Comparison of ENCODE assay signal across 8 cellular contexts in genomic region chr16:788399-789126, GRCh38. TPM values are rescaled to one million over a fixed set of nuclear protein-coding genes. Genes with fewer than 3 reads are reported as not detected.
DNase-seq lines count a peak whose midpoint lies in the region; ATAC-seq, FAIRE-seq and TF ChIP-seq lines count a peak whose summit lies in the region.

Gene CHTF18, plus strand, starts transcription at chr16:788620. Its CDS starts 65 bp downstream, at chr16:788685.

- H3K14ac ChIP-seq in H1 (ENCODE audit: insufficient read length) (no peak within 1 kb of the TSS), mesenchymal stem cell (ENCODE audit: low read length in 2 of 2) (peak within 1 kb of the TSS in 1 of 2 experiments; percentile 88)

- 2% methylated on average over 34 of the region's 97 CpGs; no CpG with 5 or more reads in 1 of the 2 experiments for whole genome bisulfite sequencing in H1 (ENCODE audit: extremely low coverage in 1 of 2, insufficient coverage in 1 of 2, insufficient read length in 1 of 2, insufficient replicate concordance in 2 of 2, low coverage in 1 of 2, low lambda C conversion rate in 2 of 2, missing lambda C conversion rate in 1 of 2), 2 experiments
- WGBS in mesenchymal stem cell: under 1% methylated on average over 74 of the region's 97 CpGs

- H3K27me3 ChIP-seq in H1 (replicated peaks in 1 of 4; ENCODE audit: control insufficient read depth in 3 of 4, extremely low read depth in 1 of 4, insufficient read depth in 3 of 4, low read length in 3 of 4) (no peaks in the 10 kb centered on the region), mesenchymal stem cell (ENCODE audit: control insufficient read depth in 1 of 2, insufficient read depth in 1 of 2, low read length in 2 of 2) (peaks cover 0 to 2% of the 10 kb centered on the region in 2 experiments)

- peaks cover 0 to 16% of the 10 kb centered on the region in 2 experiments; a peak in 1 of 4 replicates for H3K79me2 ChIP-seq in H1 (ENCODE audit: control insufficient read depth in 1 of 2, insufficient read depth in 2 of 2, low read length in 2 of 2)

- TF ChIP-seq RAD21 in H1 (IDR thresholded peaks at IDR 0.05 in 1 of 2, conservative IDR thresholded peaks at IDR 0.05 in 1 of 2; ENCODE audit: low read depth in 2 of 2, low read length in 2 of 2): no peak

- peak; percentile 52 for ATAC-seq in GM21367 (IDR thresholded peaks at IDR 0.05; ENCODE audit: unreplicated experiment)
- ATAC-seq in activated CD8-positive, alpha-beta memory T cell treated with anti-CD3 and anti-CD28 coated beads, Interleukin-2, amount 10 ng/mL, durations not matched to agents 7 days and 5 days: peak; percentile 95

- no peaks in the 10 kb centered on the region for H3K9me3 Mint-ChIP-seq in activated CD8-positive, alpha-beta memory T cell treated with anti-CD3 and anti-CD28 coated beads, Interleukin-2, amount 10 ng/mL, durations not matched to agents 7 days and 5 days (ENCODE audit: low read depth)

- peaks cover 9% of the 10 kb centered on the region; the same call in 1 of the 2 replicates for H3K23me2 ChIP-seq in H1 (ENCODE audit: low read depth, low read length)

- TF ChIP-seq CTCF in H1 (IDR thresholded peaks at IDR 0.05; ENCODE audit: control extremely low read depth in 1 of 3, insufficient read depth in 1 of 3, low read depth in 1 of 3, low read length in 3 of 3): no peak

- peak within 1 kb of the TSS; percentile 72 for H2BK120ac ChIP-seq in H1 (replicated peaks; ENCODE audit: low read depth, low read length)
- H2BK120ac ChIP-seq in mesenchymal stem cell (ENCODE audit: low read depth, low read length): no peak within 1 kb of the TSS

- H3K4me1 Mint-ChIP-seq in activated CD8-positive, alpha-beta memory T cell treated with anti-CD3 and anti-CD28 coated beads, Interleukin-2, amount 10 ng/mL, durations not matched to agents 7 days and 5 days: peaks cover 19% of the 10 kb centered on the region

- H2BK5ac ChIP-seq in H1 (ENCODE audit: low read depth, low read length) (peak within 1 kb of the TSS; percentile 52; the same call in 1 of the 2 replicates), mesenchymal stem cell (ENCODE audit: low read depth, low read length, poor library complexity, severe bottlenecking) (no peak within 1 kb of the TSS)

- H3K36me3 Mint-ChIP-seq in activated CD8-positive, alpha-beta memory T cell treated with anti-CD3 and anti-CD28 coated beads, Interleukin-2, amount 10 ng/mL, durations not matched to agents 7 days and 5 days: peaks cover 9% of the 10 kb centered on the region

- H3K27me3 Mint-ChIP-seq in activated CD8-positive, alpha-beta memory T cell treated with anti-CD3 and anti-CD28 coated beads, Interleukin-2, amount 10 ng/mL, durations not matched to agents 7 days and 5 days: no peaks in the 10 kb centered on the region

- H4K8ac ChIP-seq in H1 (ENCODE audit: extremely low read depth, insufficient read depth, low read length) (peak within 1 kb of the TSS; percentile 71), mesenchymal stem cell (ENCODE audit: low read length) (peak within 1 kb of the TSS; percentile 75)

- H4K20me1 ChIP-seq in H1 (replicated peaks in 1 of 2; ENCODE audit: control insufficient read depth in 1 of 2, insufficient read depth in 2 of 2, low read length in 2 of 2): peaks cover 6 to 30% of the 10 kb centered on the region in 2 experiments

- H3K4me3 ChIP-seq in H1 (ENCODE audit: extremely low read depth in 1 of 4, insufficient read depth in 2 of 4, low read depth in 3 of 4, low read length in 4 of 4) (peak within 1 kb of the TSS; percentile 76 to 98 (median 84)), mesenchymal stem cell (ENCODE audit: insufficient read depth in 1 of 2, low read depth in 1 of 2, low read length in 2 of 2) (peak within 1 kb of the TSS; percentile 91 to 95)

- H2BK15ac ChIP-seq in H1 (ENCODE audit: low read length) (no peak within 1 kb of the TSS), mesenchymal stem cell (ENCODE audit: low read depth, poor library complexity, severe bottlenecking) (peak within 1 kb of the TSS; percentile 30)

- H3K4me1 ChIP-seq in H1 (replicated peaks in 1 of 4; ENCODE audit: control insufficient read depth in 3 of 4, insufficient read depth in 4 of 4, low read length in 3 of 4) (peaks cover 0 to 14% (median 6%) of the 10 kb centered on the region in 4 experiments; a peak in 4 of 7 replicates), mesenchymal stem cell (ENCODE audit: control insufficient read depth, insufficient read depth, low read depth, low read length) (peaks cover 33% of the 10 kb centered on the region)

- H3K23ac ChIP-seq in H1 (ENCODE audit: insufficient read length) (no peak within 1 kb of the TSS), mesenchymal stem cell (ENCODE audit: low read length in 2 of 2) (peak within 1 kb of the TSS; percentile 23 to 30)

- H2AFZ ChIP-seq in H1 (ENCODE audit: low read length) (no peak within 1 kb of the TSS), mesenchymal stem cell (ENCODE audit: low read depth, low read length) (peak within 1 kb of the TSS; percentile 56)

- POLR2A ChIA-PET in H1 (lab: Charles Lee; ENCODE audit: partially characterized antibody): interaction anchor here (0.7 to 4.4 kb wide), 15 partner anchors 8 to 386 kb away, joined by 3 to 24 read pairs (median 4); partner anchors contain the start of genes ANTKMT, CCDC78, GNG13 and JMJD8

- peak within 1 kb of the TSS; percentile 58; the same call in 1 of the 2 replicates for H3K27ac ChIP-seq in H1 (ENCODE audit: low read depth, low read length)
- H3K27ac ChIP-seq in mesenchymal stem cell (ENCODE audit: low read length, poor library complexity, severe bottlenecking): no peak within 1 kb of the TSS

- peak; percentile 66 for DNase-seq in CMK (ENCODE audit: low read depth)
- DNase-seq in HTR-8/SVneo (ENCODE audit: insufficient read length, low spot score): peak; percentile 94
- peak; percentile 90 for DNase-seq in NOMO-1 treated with DMSO at 0.1 percent for 48 hours (lab: John Stamatoyannopoulos, UW; ENCODE audit: unreplicated experiment)
- DNase-seq in activated CD8-positive, alpha-beta memory T cell treated with anti-CD3 and anti-CD28 coated beads, Interleukin-2, amount 10 ng/mL, durations not matched to agents 7 days and 5 days: peak; percentile 94
- DNase-seq in H1 (ENCODE audit: low read depth in 1 of 2, low spot score in 2 of 2): peak; percentile 54 to 93
- DNase-seq in mesenchymal stem cell: peak; percentile 87
- DNase-seq in stimulated activated CD8-positive, alpha-beta memory T cell treated with anti-CD3 and anti-CD28 coated beads, Interleukin-12 subunit alpha, Interleukin-12 subunit beta, amount 100 ng/mL, for 1 hour (ENCODE audit: low read depth): peak; percentile 81

- peak within 1 kb of the TSS; percentile 84 for H3K4me3 Mint-ChIP-seq in activated CD8-positive, alpha-beta memory T cell treated with anti-CD3 and anti-CD28 coated beads, Interleukin-2, amount 10 ng/mL, durations not matched to agents 7 days and 5 days

- H3K36me3 ChIP-seq in H1 (ENCODE audit: control insufficient read depth in 2 of 4, insufficient read depth in 4 of 4, low read length in 3 of 4): peaks cover 5 to 40% (median 14%) of the 10 kb centered on the region in 4 experiments; a peak in 5 of 8 replicates
- H3K36me3 ChIP-seq in mesenchymal stem cell (ENCODE audit: control insufficient read depth in 1 of 2, insufficient read depth in 2 of 2, low read depth in 1 of 2, low read length in 2 of 2): peaks cover 8 to 81% of the 10 kb centered on the region in 2 experiments

- H3K9me3 ChIP-seq in H1 (ENCODE audit: insufficient read depth in 2 of 2, low read depth in 1 of 2, low read length in 1 of 2): no peaks in the 10 kb centered on the region
- no peaks in the 10 kb centered on the region for H3K9me3 ChIP-seq in mesenchymal stem cell (ENCODE audit: control insufficient read depth, low read length)

- H3K4me2 ChIP-seq in H1 (ENCODE audit: insufficient read depth in 1 of 2, low read depth in 2 of 2, low read length in 2 of 2) (peak within 1 kb of the TSS; percentile 63 to 95), mesenchymal stem cell (ENCODE audit: low read length, poor library complexity, severe bottlenecking) (peak within 1 kb of the TSS; percentile 95)

- TF ChIP-seq EP300 in H1 (IDR thresholded peaks at IDR 0.05; ENCODE audit: borderline replicate concordance in 1 of 2, low read depth in 2 of 2, low read length in 2 of 2): no peak

- peak within 1 kb of the TSS; percentile 78 for H3K27ac Mint-ChIP-seq in activated CD8-positive, alpha-beta memory T cell treated with anti-CD3 and anti-CD28 coated beads, Interleukin-2, amount 10 ng/mL, durations not matched to agents 7 days and 5 days

- no peak within 1 kb of the TSS for H2BK12ac ChIP-seq in H1 (ENCODE audit: low read depth, low read length)
- peak within 1 kb of the TSS in 1 of 2 experiments; percentile 24 for H2BK12ac ChIP-seq in mesenchymal stem cell (ENCODE audit: low read length in 2 of 2)

- FAIRE-seq in HTR-8/SVneo (lab: Jason Lieb, UNC) (peak; percentile 97), H1 (lab: Jason Lieb, UNC) (no peak)

- H3K18ac ChIP-seq in H1 (ENCODE audit: extremely low read depth, low read length) (no peak within 1 kb of the TSS; the same call in 1 of the 2 replicates), mesenchymal stem cell (ENCODE audit: low read depth in 1 of 2, low read length in 2 of 2) (peak within 1 kb of the TSS; percentile 71 to 91)

- CTCF ChIA-PET in activated CD8-positive, alpha-beta memory T cell treated with anti-CD3 and anti-CD28 coated beads, Interleukin-2, amount 10 ng/mL, durations not matched to agents 7 days and 5 days (lab: Charles Lee): interaction anchor here (0.7 to 6.5 kb wide), 13 partner anchors 13 to 269 kb away, joined by 3 to 116 read pairs (median 4); partner anchors contain the start of genes CCDC78, CIAO3, HAGHL and METRN
- CTCF ChIA-PET in H1 (lab: Charles Lee; ENCODE audit: partially characterized antibody): interaction anchor here (1.0 to 13.7 kb wide), 4 partner anchors 23 to 66 kb away, joined by 3 to 424 read pairs (median 74); partner anchors contain the start of genes ANTKMT, CCDC78, CIAO3 and HAGHL

- H2BK20ac ChIP-seq in H1 (ENCODE audit: low read length): no peak within 1 kb of the TSS

- H4K5ac ChIP-seq in H1 (ENCODE audit: insufficient read length, low read depth, low read length): peak within 1 kb of the TSS; percentile 93

- no peak within 1 kb of the TSS for H2AK5ac ChIP-seq in H1 (ENCODE audit: low read depth, low read length)
- no peak within 1 kb of the TSS for H2AK5ac ChIP-seq in mesenchymal stem cell (ENCODE audit: low read length, severe bottlenecking)

- H4K91ac ChIP-seq in H1 (replicated peaks; ENCODE audit: insufficient read length, low read length) (no peak within 1 kb of the TSS), mesenchymal stem cell (ENCODE audit: low read length) (peak within 1 kb of the TSS; percentile 47)

- peak within 1 kb of the TSS; percentile 85 for H3K4ac ChIP-seq in H1 (replicated peaks; ENCODE audit: insufficient read length, low read depth, low read length)
- H3K4ac ChIP-seq in mesenchymal stem cell (ENCODE audit: low read depth in 1 of 2, low read length in 2 of 2): peak within 1 kb of the TSS in 1 of 2 experiments; percentile 51

- H3K9ac ChIP-seq in H1 (replicated peaks in 1 of 4; ENCODE audit: extremely low read depth in 1 of 4, low read depth in 3 of 4, low read length in 3 of 4) (peak within 1 kb of the TSS; percentile 60 to 88 (median 72)), mesenchymal stem cell (ENCODE audit: low read length) (peak within 1 kb of the TSS; percentile 90)

- H3K79me1 ChIP-seq in H1 (ENCODE audit: low read depth, low read length) (peaks cover 5% of the 10 kb centered on the region; the same call in 1 of the 2 replicates), mesenchymal stem cell (replicated peaks; ENCODE audit: low read length, poor library complexity, severe bottlenecking) (peaks cover 39% of the 10 kb centered on the region)

- H3K56ac ChIP-seq in H1 (replicated peaks; ENCODE audit: insufficient read length, low read depth, low read length): peak within 1 kb of the TSS; percentile 16

- TF ChIP-seq POLR2A in H1 (IDR thresholded peaks at IDR 0.05; ENCODE audit: control extremely low read depth in 1 of 2, low read depth in 2 of 2, low read length in 2 of 2): no peak; a peak in 1 of 3 replicates

RNA-seq across cellular contexts. Expression of gene CHTF18, which starts in this region (rescaled TPM):
- total RNA-seq in activated CD8-positive, alpha-beta memory T cell treated with anti-CD3 and anti-CD28 coated beads, Interleukin-2, amount 10 ng/mL, durations not matched to agents 7 days and 5 days: 100 to 1,000 TPM; 125 to 139 TPM
- total RNA-seq in H1 (2021; fragmentation: NEBNext Ultra II Directional; extraction: Animal tissue kit (Norgen Biotek cat#: 25700)): 98.3 and 104 TPM in 2 replicates
- 75.3 and 156 TPM in 2 replicates for polyA plus RNA-seq in H1 (2011; rRNA removed)
- polyA plus RNA-seq in H1 (2011; cell fraction: cytosol; rRNA removed): 87.5 TPM
- polyA plus RNA-seq in H1 (2011; cell fraction: nucleus; rRNA removed): 592 TPM
- 72.1 to 113 TPM (median 103 TPM) in 4 replicates for polyA plus RNA-seq in H1 (2012, experiment 1 of 2)
- 43.8 TPM for polyA plus RNA-seq in H1 (2012, experiment 2 of 2)
- polyA plus RNA-seq in H1 (2013, experiment 1 of 2): 70.5 TPM
- 59.1 TPM for polyA plus RNA-seq in H1 (2013, experiment 2 of 2)
- polyA minus RNA-seq in H1 (2011; rRNA and poly(A)+ RNA removed): 18.1 and 20.4 TPM in 2 replicates
- polyA minus RNA-seq in H1 (2011; cell fraction: cytosol; rRNA and poly(A)+ RNA removed): 26.9 TPM
- 90.8 TPM for polyA minus RNA-seq in H1 (2011; cell fraction: nucleus; rRNA and poly(A)+ RNA removed)
- 6.2 TPM for polyA plus RNA-seq in mesenchymal stem cell (2013, experiment 1 of 2)
- polyA plus RNA-seq in mesenchymal stem cell (2013, experiment 2 of 2): 6.0 TPM
